Comparison of ENCODE assay signal across 8 cellular contexts in the genomic region with DNA sequence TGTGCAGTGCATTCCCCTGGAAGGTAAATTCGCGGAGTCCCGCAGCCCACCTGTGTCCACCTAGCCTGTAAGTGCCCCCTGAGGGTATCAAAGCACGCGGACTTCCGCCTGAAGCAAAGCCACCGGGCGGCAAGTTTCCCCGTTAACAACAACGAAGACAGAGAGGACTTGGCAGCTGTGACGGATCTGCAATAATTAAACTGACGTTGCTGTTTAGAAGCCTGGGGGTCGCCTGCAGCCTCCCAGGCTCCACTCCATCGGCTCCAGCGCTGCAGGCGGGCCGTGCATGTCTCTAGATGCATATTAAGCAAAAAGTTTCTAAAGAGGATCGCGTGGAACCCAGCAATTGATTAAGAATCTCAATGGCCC. TPM values are rescaled to one million over a fixed set of nuclear protein-coding genes. Genes with fewer than 3 reads are reported as not detected.
DNase-seq lines count a peak whose midpoint lies in the region; ATAC-seq, FAIRE-seq and TF ChIP-seq lines count a peak whose summit lies in the region.

No MANE protein-coding gene starts in this region.

- no peaks in the 10 kb centered on the region for H3K9me3 ChIP-seq in DND-41 (ENCODE audit: insufficient read depth, low read length, severe bottlenecking)
- no peaks in the 10 kb centered on the region for H3K9me3 ChIP-seq in heart right ventricle

- ATAC-seq in DND-41 (ENCODE audit: insufficient read depth, low read depth) (peak; percentile 50; the same call in 2 of the 3 replicates), GM19452 (IDR thresholded peaks at IDR 0.05; ENCODE audit: unreplicated experiment) (peak; percentile 43), HG03558 (IDR thresholded peaks at IDR 0.05; ENCODE audit: extremely low read depth, unreplicated experiment) (peak; percentile 4), heart right ventricle (peak; percentile 5 to 38 (median 22)), sciatic nerve (peak; percentile 47)
- peak in 1 of 2 donors; percentile 4 for ATAC-seq in activated T-cell treated with anti-CD3 and anti-CD28 coated beads, Interleukin-2, amount 50 U/mL, for 4 hours

- no peaks in the 10 kb centered on the region for H3K79me2 ChIP-seq in DND-41 (ENCODE audit: insufficient read depth, low read length)

- TF ChIP-seq CTCF in DND-41 (IDR thresholded peaks at IDR 0.05; ENCODE audit: borderline replicate concordance, extremely low read depth, low read length, poor library complexity, severe bottlenecking) (no peak), heart right ventricle (IDR thresholded peaks at IDR 0.05) (no peak)

- H3K9ac ChIP-seq in DND-41 (ENCODE audit: low read depth, low read length) = peak overlapping the region; percentile 70

- H3K4me1 ChIP-seq in DND-41 (ENCODE audit: insufficient read depth, low read length) (peaks cover 27% of the 10 kb centered on the region), heart right ventricle (peaks cover 0 to 29% (median 13%) of the 10 kb centered on the region in 9 donors)

- no peaks in the 10 kb centered on the region for H3K9me3 Mint-ChIP-seq in activated T-cell treated with anti-CD3 and anti-CD28 coated beads, Interleukin-2, amount 50 U/mL, for 4 hours

- peak overlapping the region; percentile 96 for H3K4me3 Mint-ChIP-seq in activated T-cell treated with anti-CD3 and anti-CD28 coated beads, Interleukin-2, amount 50 U/mL, for 4 hours

- H3K4me3 ChIP-seq in DND-41 (ENCODE audit: low read depth in 1 of 2, low read length in 2 of 2) (peak overlapping the region; percentile 23 to 90; a peak in 3 of 4 replicates), heart right ventricle (peak overlapping the region; percentile 35 to 73 (median 64))

- 6% methylated on average over 19 of the region's 19 CpGs for WGBS in heart right ventricle, 2 donors

- H3K4me1 Mint-ChIP-seq in activated T-cell treated with anti-CD3 and anti-CD28 coated beads, Interleukin-2, amount 50 U/mL, for 4 hours (ENCODE audit: low read depth) = peaks cover 29% of the 10 kb centered on the region

- intact Hi-C loops in heart right ventricle (cut with DNase I) = loop anchor here in 3 of 10 donors (5.0 to 10.0 kb wide), 4 partner anchors 65 to 115 kb away; no protein-coding TSS in a partner anchor
- intact Hi-C loops in sciatic nerve (cut with DNase I) = loop anchor here (10.0 kb wide), 1 partner anchor 125 kb away; no protein-coding TSS in a partner anchor

- peak overlapping the region; percentile 99 for H3K4me2 ChIP-seq in DND-41 (ENCODE audit: insufficient read depth, low read length)

- H3K36me3 ChIP-seq in DND-41 (ENCODE audit: insufficient read depth, low read length) = peaks cover 12% of the 10 kb centered on the region
- peaks cover 0 to 20% (median 0%) of the 10 kb centered on the region in 9 donors for H3K36me3 ChIP-seq in heart right ventricle

- H3K27me3 ChIP-seq in DND-41 (ENCODE audit: insufficient read depth, low read length, poor library complexity) (no peaks in the 10 kb centered on the region), heart right ventricle (no peaks in the 10 kb centered on the region)

- DNase-seq in DND-41 (no peak), heart right ventricle (peak; percentile 16 to 29), sciatic nerve (ENCODE audit: low spot score) (peak; percentile 65), GM19239 (ENCODE audit: insufficient read length, low spot score) (no peak), HT-29 (ENCODE audit: low spot score) (no peak)
- DNase-seq in activated T-cell treated with anti-CD3 and anti-CD28 coated beads, Interleukin-2, amount 50 U/mL, for 4 hours = no peak

- H2AFZ ChIP-seq in DND-41 (ENCODE audit: low read depth, low read length) = peak overlapping the region; percentile 92

- H3K27me3 Mint-ChIP-seq in activated T-cell treated with anti-CD3 and anti-CD28 coated beads, Interleukin-2, amount 50 U/mL, for 4 hours (ENCODE audit: low read depth) = no peaks in the 10 kb centered on the region

- no peak for FAIRE-seq in GM19239 (lab: Jason Lieb, UNC)

- H4K20me1 ChIP-seq in DND-41 (ENCODE audit: insufficient read depth, low read length) = no peaks in the 10 kb centered on the region

- peaks cover 15% of the 10 kb centered on the region for H3K36me3 Mint-ChIP-seq in activated T-cell treated with anti-CD3 and anti-CD28 coated beads, Interleukin-2, amount 50 U/mL, for 4 hours (ENCODE audit: insufficient read depth)

- peak overlapping the region; percentile 75 for H3K27ac ChIP-seq in DND-41 (ENCODE audit: low read length)
- peak overlapping the region in 9 of 10 donors; percentile 76 to 91 (median 87) for H3K27ac ChIP-seq in heart right ventricle

RNA-seq across cellular contexts. Expression of gene KANK1, which starts 34.8 kb away (rescaled TPM):
- 1 to 10 TPM in 2 of 3 donors, under 1 TPM in 1; 0.87 to 9.3 (median 3.6) TPM for total RNA-seq in activated T-cell treated with anti-CD3 and anti-CD28 coated beads, Interleukin-2, amount 50 U/mL, for 4 hours
- 100 to 1,000 TPM in 8 of 10 donors, 10 to 100 TPM in 2; 89.0 to 136 (median 124) TPM for total RNA-seq in heart right ventricle
- polyA plus RNA-seq in heart right ventricle = 100 to 1,000 TPM in 1 of 2 donors, 10 to 100 TPM in 1; 42.4 to 116 TPM
- 42.1 TPM for total RNA-seq in sciatic nerve
- 19.3 and 22.0 TPM in 2 replicates for total RNA-seq in HT-29 (2014; rRNA removed; shearing (Covaris generic))

Comparison
In these comparisons a context has a peak if more than half of its experiments do, and no peak if none do; other contexts are left out.
1. DNase-seq: peak in heart right ventricle (2 of 2) and sciatic nerve (single experiment); none in DND-41 (single experiment), activated T-cell treated with anti-CD3 and anti-CD28 coated beads, Interleukin-2, amount 50 U/mL, for 4 hours (single experiment), GM19239 (single experiment) and HT-29 (single experiment).